ENCODE assay signal across 18 cellular contexts in genomic region chr16:47660540-47660939, GRCh38.
DNase-seq lines count a peak whose midpoint lies in the region; ATAC-seq and TF ChIP-seq lines count a peak whose summit lies in the region.
"Had no signal": no experiment of that assay in that cellular context is flagged by ENCODE, and none has a peak within 500 bp of the region (broad histone marks: within the 10 kb centered on the region; RNA-seq: fewer than 3 reads in every experiment).

No MANE protein-coding gene starts in this region.

- in situ Hi-C loops in brain microvascular endothelial cell (cut with HindIII; ENCODE audit: low pct_ligation_motif_present, low sequenced_read_pairs): no loop called here

- no peaks in the 10 kb centered on the region for H3K79me2 ChIP-seq in neural progenitor cell (ENCODE audit: low read depth)

- no peaks in the 10 kb centered on the region for H3F3A ChIP-seq in neural progenitor cell (ENCODE audit: low read depth)

- no peaks in the 10 kb centered on the region for H3K4me1 ChIP-seq in neural progenitor cell

- H3K36me3 ChIP-seq in brain microvascular endothelial cell (replicated peaks) (peaks cover 5% of the 10 kb centered on the region), neural progenitor cell (no peaks in the 10 kb centered on the region)

- no peak overlapping the region for H3K27ac ChIP-seq in brain microvascular endothelial cell
- no peak overlapping the region for H3K27ac ChIP-seq in neural progenitor cell
- H3K27ac ChIP-seq: 22Rv1 had no signal

- H3K4me1 Mint-ChIP-seq in neural progenitor cell: no peaks in the 10 kb centered on the region
- H3K4me1 Mint-ChIP-seq: CD14-positive monocyte had no signal

- no peaks in the 10 kb centered on the region for H4K20me1 ChIP-seq in neural progenitor cell (ENCODE audit: low read depth)

- H3K9me3 Mint-ChIP-seq in neural progenitor cell: no peaks in the 10 kb centered on the region

- no peak overlapping the region for H3K9ac ChIP-seq in neural progenitor cell

- no peaks in the 10 kb centered on the region for H3K27me3 Mint-ChIP-seq in neural progenitor cell (ENCODE audit: insufficient read depth, low read depth)

- DNase-seq in DMS 273 (lab: John Stamatoyannopoulos, UW; ENCODE audit: unreplicated experiment) (peak; percentile 15), DMS 273 treated with DMSO at 0.1 percent for 48 hours (lab: John Stamatoyannopoulos, UW) (no peak), MV-4-11 (lab: John Stamatoyannopoulos, UW) (peak; percentile 10), brain microvascular endothelial cell (no peak), neural progenitor cell (ENCODE audit: low spot score) (no peak), HuH-7.5 (ENCODE audit: low spot score) (no peak)
- DNase-seq: DND-41; NCI-H1092; NCI-H1436 treated with DMSO at 0.1 percent for 48 hours; NCI-H2081; NCI-H510A; NCI-H748 treated with DMSO at 0.1 percent for 48 hours; NK-92 treated with Interleukin-12 subunit alpha and Interleukin-12 subunit beta, amount 100 ng/mL, for 24 hours; SIG-M5 had no signal

- H3K4me3 ChIP-seq in brain microvascular endothelial cell (ENCODE audit: low read depth, low read length): no peak overlapping the region
- H3K4me3 ChIP-seq in neural progenitor cell: no peak overlapping the region

- no peak overlapping the region for H3K4me2 ChIP-seq in neural progenitor cell

- TF ChIP-seq CTCF in brain microvascular endothelial cell (IDR thresholded peaks at IDR 0.05; ENCODE audit: low read depth, low read length, missing control alignments): peak; percentile 18
- TF ChIP-seq CTCF in neural progenitor cell (IDR thresholded peaks at IDR 0.05): peak; percentile 14

- ATAC-seq in GM18868 (IDR thresholded peaks at IDR 0.05; ENCODE audit: unreplicated experiment) (no peak), GM18502 (IDR thresholded peaks at IDR 0.05; ENCODE audit: poor library complexity, unreplicated experiment) (no peak)

- no peak overlapping the region for H2AFZ ChIP-seq in neural progenitor cell (replicated peaks)

- no peak overlapping the region for H3K4me3 Mint-ChIP-seq in neural progenitor cell
- H3K4me3 Mint-ChIP-seq: CD14-positive monocyte had no signal

- H3K27me3 ChIP-seq in brain microvascular endothelial cell (replicated peaks) (no peaks in the 10 kb centered on the region), neural progenitor cell (no peaks in the 10 kb centered on the region)

- H3K9me3 ChIP-seq in neural progenitor cell (ENCODE audit: low read depth): no peaks in the 10 kb centered on the region

- H3K36me3 Mint-ChIP-seq in neural progenitor cell: peaks cover 7% of the 10 kb centered on the region

- H3K27ac Mint-ChIP-seq in neural progenitor cell: no peak overlapping the region

Comparison
In these comparisons a context has a peak if more than half of its experiments do, and no peak if none do; other contexts are left out.
1. DNase-seq: peak in DMS 273 (single experiment) and MV-4-11 (single experiment); none in DMS 273 treated with DMSO at 0.1 percent for 48 hours (single experiment), brain microvascular endothelial cell (single experiment), neural progenitor cell (single experiment) and HuH-7.5 (single experiment).